ENCODE assay signal across 26 cellular contexts in genomic region chr2:205369813-205370212, GRCh38.
"Had no signal": no experiment of that assay in that cellular context is flagged by ENCODE, and none has a peak within 500 bp of the region (broad histone marks: within the 10 kb centered on the region; RNA-seq: fewer than 3 reads in every experiment).

No MANE protein-coding gene starts in this region.

- H3K4me1 ChIP-seq: neural progenitor cell, parathyroid adenoma, psoas muscle, sigmoid colon, uterus had no signal

- H3K36me3 ChIP-seq: neural progenitor cell, neutrophil, sigmoid colon, tibial nerve, uterus had no signal

- H3K4me3 ChIP-seq: hepatocyte, lung, neural progenitor cell, psoas muscle, sigmoid colon, smooth muscle cell, tibial nerve, uterus had no signal

- ATAC-seq: left lobe of liver; natural killer cell; psoas muscle; stimulated activated memory B cell treated with anti-CD40 and anti-IgM and Interleukin-4, amounts not matched to agents 10 μg/mL and 1 μg/mL and 100 μg/mL, for 72 hours; stimulated activated naive CD8-positive, alpha-beta T cell treated with anti-CD3 and anti-CD28 coated beads, Interleukin-15, amount 100 ng/mL, for 72 hours had no signal

- H3K27ac ChIP-seq: hepatocyte, neural progenitor cell, neutrophil, parathyroid adenoma, psoas muscle, sigmoid colon, tibial nerve, uterus had no signal

- H3K27me3 ChIP-seq: hepatocyte, neural progenitor cell, neutrophil, sigmoid colon, tibial nerve, uterus had no signal

- DNase-seq: head of caudate nucleus; islet precursor cell; mesendoderm; naive B cell; natural killer cell; nephron progenitor cell; occipital lobe; psoas muscle; sigmoid colon; stimulated activated CD4-positive, alpha-beta T cell treated with anti-CD3 and anti-CD28 coated beads, Interleukin-1b, Interleukin-23, amount 100 ng/mL, for 48 hours; stimulated activated CD4-positive, alpha-beta T cell treated with anti-CD3 and anti-CD28 coated beads, Interleukin-2, amount 100 ng/mL, for 48 hours; stimulated activated CD4-positive, alpha-beta T cell treated with anti-CD3 and anti-CD28 coated beads, Interleukin-4, amount 100 ng/mL, for 4 hours; stimulated activated CD8-positive, alpha-beta memory T cell treated with anti-CD3 and anti-CD28 coated beads, Interleukin-4, amount 100 ng/mL, for 48 hours; stimulated activated naive CD4-positive, alpha-beta T cell treated with Interleukin-2 at 50 U/mL for 16 hours; stimulated activated naive CD8-positive, alpha-beta T cell treated with anti-CD3 and anti-CD28 coated beads, Interleukin-15, amount 100 ng/mL, for 72 hours; substantia nigra; uterus had no signal

- H3K9me3 ChIP-seq: neutrophil, psoas muscle, sigmoid colon, tibial nerve, uterus had no signal
